In genomic region chr3:44065741-44066140, GRCh38 we compare ENCODE assay signal across 15 cellular contexts.
DNase-seq lines count a peak whose midpoint lies in the region; ATAC-seq and TF ChIP-seq lines count a peak whose summit lies in the region.
"Had no signal": no experiment of that assay in that cellular context is flagged by ENCODE, and none has a peak within 500 bp of the region (broad histone marks: within the 10 kb centered on the region; RNA-seq: fewer than 3 reads in every experiment).

No MANE protein-coding gene starts in this region.

- no peak overlapping the region for H3K4me3 ChIP-seq in cardiac muscle cell
- no peak overlapping the region for H3K4me3 ChIP-seq in thyroid gland (replicated peaks in 1 of 3)
- H3K4me3 ChIP-seq in spleen, result no peak overlapping the region
- H3K4me3 ChIP-seq: SK-N-MC, upper lobe of right lung had no signal

- H3K27ac ChIP-seq in cardiac muscle cell, result peak overlapping the region; percentile 50
- H3K27ac ChIP-seq in thyroid gland, result peak overlapping the region; percentile 78 to 90 (median 82)
- H3K27ac ChIP-seq in spleen, result no peak overlapping the region
- H3K27ac ChIP-seq: SK-N-MC, upper lobe of right lung had no signal

- H3K4me1 ChIP-seq in cardiac muscle cell (ENCODE audit: low read depth) (peaks cover 16% of the 10 kb centered on the region), thyroid gland (peaks cover 64 to 78% of the 10 kb centered on the region in 2 donors), spleen (no peaks in the 10 kb centered on the region)
- H3K4me1 ChIP-seq: upper lobe of right lung had no signal

- H3K9me3 ChIP-seq in cardiac muscle cell (ENCODE audit: low read depth), result no peaks in the 10 kb centered on the region
- H3K9me3 ChIP-seq in thyroid gland, result no peaks in the 10 kb centered on the region
- no peaks in the 10 kb centered on the region for H3K9me3 ChIP-seq in spleen
- H3K9me3 ChIP-seq: upper lobe of right lung had no signal

- H3K36me3 ChIP-seq in cardiac muscle cell (no peaks in the 10 kb centered on the region), thyroid gland (no peaks in the 10 kb centered on the region), spleen (no peaks in the 10 kb centered on the region)
- H3K36me3 ChIP-seq: upper lobe of right lung had no signal

- H3K27me3 ChIP-seq in cardiac muscle cell (peaks cover 53% of the 10 kb centered on the region), thyroid gland (no peaks in the 10 kb centered on the region), spleen (replicated peaks in 1 of 7) (peaks cover 0 to 21% (median 0%) of the 10 kb centered on the region in 7 donors)

- WGBS in thyroid gland, 2 donors, result 75 to 83% methylated on average over 4 of the region's 4 CpGs
- 83 to 91% (median 87%) methylated on average over 4 of the region's 4 CpGs for WGBS in spleen, 5 donors

- peak in 1 of 2 donors; percentile 40 for DNase-seq in cardiac muscle cell (ENCODE audit: low read depth in 1 of 2, low spot score in 1 of 2)
- no peak for DNase-seq in left cardiac atrium
- DNase-seq in foreskin melanocyte, result peak; percentile 32
- no peak for DNase-seq in thyroid gland
- DNase-seq in spleen, result no peak
- DNase-seq in OCI-M2 (lab: John Stamatoyannopoulos, UW; ENCODE audit: unreplicated experiment), result no peak
- DNase-seq in activated T-cell treated with anti-CD3 and anti-CD28 coated beads, Interleukin-2, amount 50 U/mL, for 1 hour, result no peak
- DNase-seq: activated B cell treated with CpG ODN at 0.5 μM for 24 hours; activated CD8-positive, alpha-beta memory T cell treated with anti-CD3 and anti-CD28 coated beads, Interleukin-2, amount 50 U/mL, for 48 hours; dermis blood vessel endothelial cell; NCI-H1694; stimulated activated CD8-positive, alpha-beta memory T cell treated with anti-CD3 and anti-CD28 coated beads, Interleukin-4, amount 100 ng/mL, for 48 hours; upper lobe of right lung had no signal

- TF ChIP-seq POLR2A in thyroid gland (IDR thresholded peaks at IDR 0.05) (no peak), spleen (IDR thresholded peaks at IDR 0.05) (no peak)

- ATAC-seq in left cardiac atrium (no peak), SK-N-SH treated with all-trans-retinoic acid at 6 μM for 48 hours (peak; percentile 78)

- TF ChIP-seq CTCF in cardiac muscle cell (IDR thresholded peaks at IDR 0.05; ENCODE audit: low read depth, low read length), result no peak
- peak in 1 of 6 experiments; percentile 12 for TF ChIP-seq CTCF in thyroid gland (IDR thresholded peaks at IDR 0.05)
- TF ChIP-seq CTCF in spleen (IDR thresholded peaks at IDR 0.05 in 8 of 11, conservative IDR thresholded peaks at IDR 0.05 in 3 of 11), result no peak

- intact Hi-C loops in left cardiac atrium (cut with DNase I), result no loop called here
- intact Hi-C loops in thyroid gland (cut with DNase I), result no loop called here
- intact Hi-C loops in spleen (cut with DNase I; ENCODE audit: low total_unique reads), result no loop called here

TF ChIP-seq in SK-N-SH treated with all-trans-retinoic acid at 6 μM for 48 hours, 23 proteins besides CTCF, POLR2A, EP300 and RAD21:
- no peak for TF ChIP-seq ZNF565 (CRISPR knock-in tag; conservative IDR thresholded peaks at IDR 0.05; ENCODE audit: low read depth)
- TF ChIP-seq ZNF70 (CRISPR knock-in tag; IDR thresholded peaks at IDR 0.05), result peak; percentile 69

Comparison
In these comparisons a context has a peak if more than half of its experiments do, and no peak if none do; other contexts are left out.
1. H3K27ac ChIP-seq: peak in cardiac muscle cell (single experiment) and thyroid gland (3 of 3); none in spleen (0 of 8).